In the genomic region with DNA sequence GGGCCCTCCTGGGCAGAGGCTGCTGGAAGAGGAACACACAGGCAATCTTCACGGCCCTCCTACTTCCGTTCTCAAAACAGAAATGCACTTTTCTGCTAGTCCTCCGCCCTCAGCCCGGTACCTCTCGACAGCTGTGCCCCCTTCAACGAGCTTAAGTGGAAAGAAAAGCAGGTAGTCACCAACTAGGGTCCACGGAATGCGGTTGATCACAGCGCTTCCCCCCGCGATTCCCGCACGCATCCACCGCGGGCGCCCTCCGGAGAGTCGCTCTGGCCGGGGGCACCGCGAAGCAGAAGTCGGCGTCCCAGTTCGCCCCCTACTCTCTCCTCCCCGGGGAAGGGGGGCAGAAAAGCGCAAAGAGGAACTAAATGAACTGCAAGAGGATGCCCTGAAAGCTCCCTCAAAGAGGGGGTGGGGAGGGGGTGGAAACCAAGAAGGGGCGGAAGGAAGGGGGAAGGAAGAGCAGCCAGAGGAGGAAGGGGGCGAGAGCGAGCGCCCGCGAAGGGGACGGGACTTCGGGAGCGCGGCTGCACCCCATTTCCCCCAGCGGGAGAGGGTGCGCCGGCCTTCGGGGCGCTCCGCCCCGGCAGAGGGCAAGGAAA, we compare ENCODE assay signal across 8 cellular contexts.
DNase-seq lines count a peak whose midpoint lies in the region; ATAC-seq lines count a peak whose summit lies in the region.

No MANE protein-coding gene starts in this region.

- H3K27me3 ChIP-seq in muscle layer of colon (ENCODE audit: control insufficient read depth in 1 of 2, insufficient read depth in 2 of 2, low read length in 2 of 2): no peaks in the 10 kb centered on the region

- peak; percentile 1 for ATAC-seq in HG02973 (IDR thresholded peaks at IDR 0.05; ENCODE audit: unreplicated experiment)

- DNase-seq in DMS 273 (lab: John Stamatoyannopoulos, UW; ENCODE audit: unreplicated experiment): peak; percentile 82
- DNase-seq in DMS 273 treated with DMSO at 0.1 percent for 48 hours (lab: John Stamatoyannopoulos, UW): no peak
- DNase-seq in NOMO-1 (lab: John Stamatoyannopoulos, UW; ENCODE audit: unreplicated experiment in 2 of 2): peak; percentile 90 to 94
- peak; percentile 23 for DNase-seq in activated T-cell treated with anti-CD3 and anti-CD28 coated beads for 24 hours (ENCODE audit: low read depth)
- no peak for DNase-seq in epithelial cell of prostate (ENCODE audit: low read depth, low spot score)
- peak; percentile 6 to 15 for DNase-seq in stimulated activated CD8-positive, alpha-beta memory T cell treated with anti-CD3 and anti-CD28 coated beads, Interleukin-7, amount 100 ng/mL, for 1 hour (ENCODE audit: low read depth in 2 of 2)

- no peaks in the 10 kb centered on the region for H3K9me3 ChIP-seq in muscle layer of colon (ENCODE audit: low read length)

- H3K27ac ChIP-seq in epithelial cell of prostate (peak overlapping the region; percentile 85), muscle layer of colon (ENCODE audit: low read depth, low read length) (peak overlapping the region; percentile 94)

- H3K9ac ChIP-seq in muscle layer of colon (ENCODE audit: low read length): peak overlapping the region; percentile 84

- peak overlapping the region; percentile 88 to 90 for H3K4me3 ChIP-seq in muscle layer of colon (ENCODE audit: low read depth in 1 of 2, low read length in 2 of 2)

- H3K4me1 ChIP-seq in muscle layer of colon (ENCODE audit: insufficient read depth, low read length): peaks cover 26% of the 10 kb centered on the region

- H3K36me3 ChIP-seq in muscle layer of colon (ENCODE audit: insufficient read depth, low read length): no peaks in the 10 kb centered on the region

Comparison
In these comparisons a context has a peak if more than half of its experiments do, and no peak if none do; other contexts are left out.
1. DNase-seq: peak in DMS 273 (single experiment), NOMO-1 (2 of 2), activated T-cell treated with anti-CD3 and anti-CD28 coated beads for 24 hours (single experiment) and stimulated activated CD8-positive, alpha-beta memory T cell treated with anti-CD3 and anti-CD28 coated beads, Interleukin-7, amount 100 ng/mL, for 1 hour (2 of 2); none in DMS 273 treated with DMSO at 0.1 percent for 48 hours (single experiment) and epithelial cell of prostate (single experiment).